ENCODE assay signal across 8 cellular contexts in the genomic region with DNA sequence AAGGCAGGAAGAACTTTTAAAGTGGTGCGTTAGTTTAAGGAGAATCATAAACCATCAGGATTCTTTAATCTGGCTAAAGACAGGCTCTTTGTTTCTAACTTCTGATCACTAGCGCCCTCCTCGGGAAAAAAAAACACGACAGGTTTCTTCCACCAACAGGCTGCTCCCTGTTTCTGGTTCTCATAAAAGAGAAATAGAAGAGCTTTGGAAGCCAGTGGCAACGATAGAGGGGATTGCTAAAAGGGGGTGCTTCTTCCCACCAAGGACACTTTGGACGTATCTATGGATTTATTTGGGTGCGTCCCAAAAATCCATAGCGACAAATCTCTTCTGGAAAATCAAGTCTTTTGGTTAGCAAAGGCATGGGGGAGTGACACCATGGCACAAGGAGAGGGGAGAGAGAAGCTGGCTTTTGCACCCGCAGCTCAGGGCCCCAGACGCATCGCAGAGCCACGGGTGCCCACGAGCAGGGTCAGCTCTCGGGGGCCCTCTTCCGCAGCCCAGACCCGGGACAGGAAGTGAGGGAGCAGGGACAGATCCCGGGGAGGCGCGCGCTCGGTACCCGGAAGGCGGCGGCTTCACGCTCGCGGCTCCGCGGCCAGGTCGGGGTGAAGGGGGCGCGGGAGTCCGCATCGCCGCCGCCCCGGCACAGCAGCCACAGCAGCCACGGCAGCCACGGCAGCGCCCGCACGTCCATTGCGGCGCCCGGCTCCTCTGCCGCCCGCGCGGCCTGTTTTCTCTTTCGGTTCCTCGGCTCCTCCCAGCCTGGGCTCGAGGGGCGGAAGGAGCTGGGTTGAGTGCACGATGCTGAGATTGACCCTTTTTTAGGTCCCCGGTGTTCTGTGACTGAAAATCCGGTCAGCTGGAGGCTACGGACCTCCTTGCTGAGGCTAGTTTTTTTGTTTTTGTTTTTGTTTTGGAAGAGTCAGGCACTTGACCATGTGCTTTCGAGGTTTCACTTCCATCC. TPM values are rescaled to one million over a fixed set of nuclear protein-coding genes. Genes with fewer than 3 reads are reported as not detected.
DNase-seq lines count a peak whose midpoint lies in the region; ATAC-seq, FAIRE-seq and TF ChIP-seq lines count a peak whose summit lies in the region.

A gene with protein sequence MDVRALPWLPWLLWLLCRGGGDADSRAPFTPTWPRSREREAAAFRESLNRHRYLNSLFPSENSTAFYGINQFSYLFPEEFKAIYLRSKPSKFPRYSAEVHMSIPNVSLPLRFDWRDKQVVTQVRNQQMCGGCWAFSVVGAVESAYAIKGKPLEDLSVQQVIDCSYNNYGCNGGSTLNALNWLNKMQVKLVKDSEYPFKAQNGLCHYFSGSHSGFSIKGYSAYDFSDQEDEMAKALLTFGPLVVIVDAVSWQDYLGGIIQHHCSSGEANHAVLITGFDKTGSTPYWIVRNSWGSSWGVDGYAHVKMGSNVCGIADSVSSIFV (minus strand): TSS at position 716 of the 967 bp plus-strand sequence. CDS start 19 bp downstream, at position 697.

- peak within 1 kb of the TSS; percentile 80 for H3K4me2 ChIP-seq in HepG2 (ENCODE audit: low read depth, low read length)

- TF ChIP-seq CTCF in AG09309 (IDR thresholded peaks at IDR 0.05; ENCODE audit: control insufficient read depth, insufficient read depth, low read depth, low read length, missing control alignments): peak; percentile 62
- peak; percentile 52 for TF ChIP-seq CTCF in HepG2 (CRISPR knock-in tag; IDR thresholded peaks at IDR 0.05)

- no peak for DNase-seq in AG09309 (ENCODE audit: low read depth)
- DNase-seq in NCI-H446 treated with DMSO at 0.1 percent for 48 hours (lab: John Stamatoyannopoulos, UW): peak; percentile 60
- peak; percentile 79 for DNase-seq in activated CD4-positive, alpha-beta T cell treated with anti-CD3 and anti-CD28 coated beads, Interleukin-2, amount 10 ng/mL, durations not matched to agents 7 days and 5 days
- DNase-seq in HepG2 (ENCODE audit: low spot score): peak; percentile 22
- DNase-seq in stimulated activated CD4-positive, alpha-beta T cell treated with anti-CD3 and anti-CD28 coated beads, Interleukin-4, amount 100 ng/mL, for 1 hour: peak; percentile 72

- H3K4me1 ChIP-seq in HepG2 (ENCODE audit: insufficient read depth, low read length): peaks cover 25% of the 10 kb centered on the region

- H3K27me3 Mint-ChIP-seq in activated CD4-positive, alpha-beta T cell treated with anti-CD3 and anti-CD28 coated beads, Interleukin-2, amount 10 ng/mL, durations not matched to agents 7 days and 5 days: peaks cover 7% of the 10 kb centered on the region
- no peaks in the 10 kb centered on the region for H3K27me3 Mint-ChIP-seq in dendritic cell treated with granulocyte-macrophage colony-stimulating factor and Interleukin-4, amounts not matched to agents 40 ng/mL and 50 ng/mL, for 4 days

- no peaks in the 10 kb centered on the region for H4K20me1 ChIP-seq in HepG2 (ENCODE audit: insufficient read depth, low read length)

- POLR2A ChIA-PET in activated CD4-positive, alpha-beta T cell treated with anti-CD3 and anti-CD28 coated beads, Interleukin-2, amount 10 ng/mL, durations not matched to agents 7 days and 5 days (lab: Charles Lee): interaction anchor here (0.6 to 1.4 kb wide), 2 partner anchors 144 to 579 kb away, joined by 3 to 10 read pairs; no protein-coding TSS in a partner anchor
- POLR2A ChIA-PET in HepG2 (lab: Yijun Ruan, JAX): no interaction called here

- peak in 1 of 2 experiments; percentile 31; a peak in 1 of 4 replicates for TF ChIP-seq POLR2A in HepG2 (IDR thresholded peaks at IDR 0.05; ENCODE audit: insufficient read depth in 1 of 2, low read depth in 2 of 2, low read length in 2 of 2)

- TF ChIP-seq EP300 in HepG2 (IDR thresholded peaks at IDR 0.05; ENCODE audit: low read depth in 2 of 2, low read length in 2 of 2): no peak
- TF ChIP-seq EP300 in HepG2 (CRISPR knock-in tag; IDR thresholded peaks at IDR 0.05; ENCODE audit: borderline replicate concordance): no peak

- H3K4me1 Mint-ChIP-seq in activated CD4-positive, alpha-beta T cell treated with anti-CD3 and anti-CD28 coated beads, Interleukin-2, amount 10 ng/mL, durations not matched to agents 7 days and 5 days: peaks cover 17% of the 10 kb centered on the region
- peaks cover 5% of the 10 kb centered on the region for H3K4me1 Mint-ChIP-seq in dendritic cell treated with granulocyte-macrophage colony-stimulating factor and Interleukin-4, amounts not matched to agents 40 ng/mL and 50 ng/mL, for 4 days (ENCODE audit: low read depth)

- peak within 1 kb of the TSS; percentile 98 for H3K4me3 Mint-ChIP-seq in activated CD4-positive, alpha-beta T cell treated with anti-CD3 and anti-CD28 coated beads, Interleukin-2, amount 10 ng/mL, durations not matched to agents 7 days and 5 days
- peak within 1 kb of the TSS; percentile 90 for H3K4me3 Mint-ChIP-seq in dendritic cell treated with granulocyte-macrophage colony-stimulating factor and Interleukin-4, amounts not matched to agents 40 ng/mL and 50 ng/mL, for 4 days

- H3K4me3 ChIP-seq in AG09309 (ENCODE audit: control insufficient read depth, low read depth, low read length): peak within 1 kb of the TSS; percentile 46
- H3K4me3 ChIP-seq in HepG2 (replicated peaks in 1 of 3; ENCODE audit: insufficient read depth in 1 of 3, low read depth in 2 of 3, low read length in 3 of 3): peak within 1 kb of the TSS; percentile 55 to 78 (median 56)

- FAIRE-seq in HepG2 (lab: Jason Lieb, UNC): no peak

- intact Hi-C loops in dendritic cell treated with granulocyte-macrophage colony-stimulating factor and Interleukin-4, amounts not matched to agents 40 ng/mL and 50 ng/mL, for 4 days (cut with micrococcal nuclease): loop anchor here (2.0 to 5.0 kb wide), 2 partner anchors 143 to 511 kb away; no protein-coding TSS in a partner anchor
- intact Hi-C loops in HepG2 (cut with micrococcal nuclease; ENCODE audit: unreplicated experiment): loop anchor here (1.0 kb wide), 1 partner anchor 143 kb away; no protein-coding TSS in a partner anchor

- H3K9me3 Mint-ChIP-seq in activated CD4-positive, alpha-beta T cell treated with anti-CD3 and anti-CD28 coated beads, Interleukin-2, amount 10 ng/mL, durations not matched to agents 7 days and 5 days: no peaks in the 10 kb centered on the region
- H3K9me3 Mint-ChIP-seq in dendritic cell treated with granulocyte-macrophage colony-stimulating factor and Interleukin-4, amounts not matched to agents 40 ng/mL and 50 ng/mL, for 4 days: no peaks in the 10 kb centered on the region

- CTCF ChIA-PET in activated CD4-positive, alpha-beta T cell treated with anti-CD3 and anti-CD28 coated beads, Interleukin-2, amount 10 ng/mL, durations not matched to agents 7 days and 5 days (lab: Charles Lee): interaction anchor here (0.7 to 1.4 kb wide), 7 partner anchors 9 to 552 kb away, joined by 3 to 7 read pairs (median 4); no protein-coding TSS in a partner anchor
- CTCF ChIA-PET in HepG2 (lab: Yijun Ruan, JAX; ENCODE audit: low intra/inter-chr PET ratio, low total read pairs): no interaction called here

- no peak for TF ChIP-seq RAD21 in HepG2 (CRISPR knock-in tag; IDR thresholded peaks at IDR 0.05)

- H2AFZ ChIP-seq in HepG2 (ENCODE audit: low read length): peak within 1 kb of the TSS; percentile 99

- no peaks in the 10 kb centered on the region for H3K36me3 ChIP-seq in HepG2 (replicated peaks in 1 of 2; ENCODE audit: control insufficient read depth in 1 of 2, insufficient read depth in 2 of 2, low read length in 2 of 2)

- no peaks in the 10 kb centered on the region for H3K36me3 Mint-ChIP-seq in activated CD4-positive, alpha-beta T cell treated with anti-CD3 and anti-CD28 coated beads, Interleukin-2, amount 10 ng/mL, durations not matched to agents 7 days and 5 days (ENCODE audit: low read depth)
- peaks cover 10% of the 10 kb centered on the region for H3K36me3 Mint-ChIP-seq in dendritic cell treated with granulocyte-macrophage colony-stimulating factor and Interleukin-4, amounts not matched to agents 40 ng/mL and 50 ng/mL, for 4 days (ENCODE audit: low read depth)

- peak within 1 kb of the TSS; percentile 100 for H3K27ac Mint-ChIP-seq in activated CD4-positive, alpha-beta T cell treated with anti-CD3 and anti-CD28 coated beads, Interleukin-2, amount 10 ng/mL, durations not matched to agents 7 days and 5 days
- H3K27ac Mint-ChIP-seq in dendritic cell treated with granulocyte-macrophage colony-stimulating factor and Interleukin-4, amounts not matched to agents 40 ng/mL and 50 ng/mL, for 4 days: peak within 1 kb of the TSS; percentile 92

- no peaks in the 10 kb centered on the region for H3K9me3 ChIP-seq in HepG2 (ENCODE audit: low read length)

- in situ Hi-C loops in HepG2 (cut with HindIII; ENCODE audit: extremely low pct_ligation_motif_present, low pct_unique_long_range_greater_than_20kb): no loop called here

- 19% methylated on average over 16 of the region's 58 CpGs for WGBS in HepG2 (ENCODE audit: low lambda C conversion rate)

- ATAC-seq in GM18873 (IDR thresholded peaks at IDR 0.05; ENCODE audit: low FRiP score, unreplicated experiment) (peak; percentile 95), HG03159 (IDR thresholded peaks at IDR 0.05; ENCODE audit: unreplicated experiment) (peak; percentile 96), HepG2 (peak; percentile 98)

- no peaks in the 10 kb centered on the region for H3K27me3 ChIP-seq in HepG2 (ENCODE audit: control insufficient read depth in 1 of 2, insufficient read depth in 2 of 2, low read length in 2 of 2)

- no peak within 1 kb of the TSS for H3K27ac ChIP-seq in HepG2 (ENCODE audit: extremely low read length, insufficient read depth, low read length)

- BruUV-seq in HepG2 (replicated peaks; lab: Mats Ljungman, UMichigan): TSS peak; percentile 72

- no peaks in the 10 kb centered on the region for H3K79me2 ChIP-seq in HepG2 (ENCODE audit: insufficient read depth, low read length)

- H3K9ac ChIP-seq in HepG2 (ENCODE audit: insufficient read depth, low read depth, low read length): peak within 1 kb of the TSS; percentile 75

RNA-seq across cellular contexts. Expression of the gene that starts here (rescaled TPM):
- total RNA-seq in activated CD4-positive, alpha-beta T cell treated with anti-CD3 and anti-CD28 coated beads, Interleukin-2, amount 10 ng/mL, durations not matched to agents 7 days and 5 days: 1 to 10 TPM; 5.5 to 6.2 TPM
- 0.07 TPM in 1 of 2 replicates, not detected in the other for total RNA-seq in HepG2 (2016; rRNA removed; fragmentation: Illumina TruSeq; extraction: Trizol)
- total RNA-seq in HepG2 (2016; cell fraction: cytosol; rRNA removed; fragmentation: Illumina TruSeq; extraction: Trizol; ENCODE audit: low read depth): not detected in 2 replicates
- total RNA-seq in HepG2 (2016; cell fraction: insoluble cytoplasmic fraction; rRNA removed; fragmentation: Illumina TruSeq; extraction: Trizol): 0.09 and 0.17 TPM in 2 replicates
- total RNA-seq in HepG2 (2016; cell fraction: membrane; rRNA removed; fragmentation: Illumina TruSeq; extraction: Trizol): not detected in 2 replicates
- not detected in 2 replicates for total RNA-seq in HepG2 (2016; cell fraction: nucleus; rRNA removed; fragmentation: Illumina TruSeq; extraction: Trizol)
- polyA plus RNA-seq in HepG2 (2011; rRNA removed): 0.17 TPM in 2 replicates
- polyA plus RNA-seq in HepG2 (2011; cell fraction: cytosol; rRNA removed): 0.08 and 0.27 TPM in 2 replicates
- polyA plus RNA-seq in HepG2 (2011; cell fraction: nucleus; rRNA removed): 0.06 and 0.12 TPM in 2 replicates
- polyA plus RNA-seq in HepG2 (2012): 0.31 and 0.32 TPM in 2 replicates
- polyA plus RNA-seq in HepG2 (2016; cell fraction: cytosol; fragmentation: Illumina TruSeq; extraction: Trizol; ENCODE audit: low read depth): not detected in 2 replicates
- polyA plus RNA-seq in HepG2 (2016; cell fraction: insoluble cytoplasmic fraction; fragmentation: Illumina TruSeq; extraction: Trizol; ENCODE audit: low read depth): 0.12 TPM in 1 of 2 replicates, not detected in the other
- polyA plus RNA-seq in HepG2 (2016; cell fraction: membrane; fragmentation: Illumina TruSeq; extraction: Trizol; ENCODE audit: low read depth): not detected in 2 replicates
- polyA plus RNA-seq in HepG2 (2016; cell fraction: nucleus; fragmentation: Illumina TruSeq; extraction: Trizol; ENCODE audit: insufficient read depth, low read depth): 0.20 TPM in 1 of 2 replicates, not detected in the other
- not detected in 2 replicates for polyA minus RNA-seq in HepG2 (2011; rRNA and poly(A)+ RNA removed; ENCODE audit: low replicate concordance)
- polyA minus RNA-seq in HepG2 (2011; cell fraction: cytosol; rRNA and poly(A)+ RNA removed): 0.18 TPM in 1 of 2 replicates, not detected in the other
- 0.12 TPM in 1 of 2 replicates, not detected in the other for polyA minus RNA-seq in HepG2 (2011; cell fraction: nucleus; rRNA and poly(A)+ RNA removed)

Comparison
In these comparisons a context has a peak if more than half of its experiments do, and no peak if none do; other contexts are left out.
1. Peak in DNase-seq, ATAC-seq, H3K4me3 ChIP-seq, H3K9ac ChIP-seq and H3K4me2 ChIP-seq in HepG2; RNA of the gene not detected or under 1 TPM.